ENCODE assay signal across 8 cellular contexts in the genomic region with DNA sequence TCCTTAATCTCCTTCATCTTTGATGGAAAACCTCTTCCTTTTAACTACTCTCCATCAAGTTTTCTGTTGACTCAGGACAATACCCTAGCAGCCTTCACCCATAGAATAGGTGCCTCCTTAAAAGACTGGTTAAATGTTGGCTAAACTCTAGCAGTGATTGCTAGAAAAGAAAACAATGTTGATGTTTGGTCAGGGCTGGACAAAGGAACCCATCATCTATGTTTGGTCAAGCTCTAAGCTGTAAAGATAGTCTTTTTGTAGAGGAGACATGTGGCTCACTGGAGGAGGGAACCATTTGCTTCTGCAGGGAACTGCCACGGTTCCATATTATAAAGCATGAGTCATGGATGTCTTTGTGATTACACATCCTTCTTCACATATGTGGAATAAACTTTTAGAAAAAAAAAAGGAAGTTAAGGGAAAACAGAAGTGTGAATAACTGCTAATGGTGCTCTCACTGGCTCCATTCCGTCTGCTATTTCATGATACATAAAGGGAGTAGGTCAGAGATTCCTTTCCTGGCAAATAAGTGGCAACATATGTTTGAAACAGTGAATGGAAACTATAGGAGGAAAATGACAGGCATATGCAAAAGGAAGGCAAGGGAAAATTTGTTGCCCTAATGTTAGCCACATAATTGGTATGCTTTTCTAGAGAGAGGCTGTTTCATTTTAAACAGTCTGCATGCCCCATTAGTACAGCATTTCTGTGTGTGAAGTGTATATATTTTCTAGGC.
A peak's percentile ranks its signal among the peaks of the same experiment; 100 is the strongest.
DNase-seq lines count a peak whose midpoint lies in the region; ATAC-seq, FAIRE-seq and TF ChIP-seq lines count a peak whose summit lies in the region.
"Had no signal": no experiment of that assay in that cellular context is flagged by ENCODE, and none has a peak within 500 bp of the region (broad histone marks: within the 10 kb centered on the region; RNA-seq: fewer than 3 reads in every experiment).

No MANE protein-coding gene starts in this region.

- no peaks in the 10 kb centered on the region for H3K27me3 ChIP-seq in gastrocnemius medialis

- H3K4me3 ChIP-seq in epithelial cell of proximal tubule (ENCODE audit: low read depth, low read length) (no peak overlapping the region), gastrocnemius medialis (no peak overlapping the region)

- no peaks in the 10 kb centered on the region for H3K9me3 ChIP-seq in gastrocnemius medialis

- DNase-seq in H54 (ENCODE audit: insufficient read length, low spot score) (no peak), NOMO-1 treated with dmso at 0.1 percent for 144 hours (lab: John Stamatoyannopoulos, UW; ENCODE audit: unreplicated experiment) (peak; percentile 66), epithelial cell of proximal tubule (ENCODE audit: low read depth) (peak; percentile 48), gastrocnemius medialis (no peak), NCI-H1092 (lab: John Stamatoyannopoulos, UW) (no peak)

- TF ChIP-seq CTCF in epithelial cell of proximal tubule (conservative IDR thresholded peaks at IDR 0.05; ENCODE audit: low read depth, low read length) (no peak), gastrocnemius medialis (IDR thresholded peaks at IDR 0.05 in 4 of 5, conservative IDR thresholded peaks at IDR 0.05 in 1 of 5) (no peak)

- intact Hi-C loops in gastrocnemius medialis (cut with DNase I; ENCODE audit: low total_unique reads): no loop called here

- no peak for TF ChIP-seq POLR2A in H54 (IDR thresholded peaks at IDR 0.05; ENCODE audit: low read depth, low read length)
- TF ChIP-seq POLR2A in gastrocnemius medialis (IDR thresholded peaks at IDR 0.05): no peak

- peak overlapping the region in 3 of 4 donors; percentile 28 to 35 (median 33) for H3K27ac ChIP-seq in gastrocnemius medialis
- H3K27ac ChIP-seq: KMS-11 had no signal

- in situ Hi-C loops in gastrocnemius medialis (cut with MboI; ENCODE audit: low sequenced_read_pairs in 4 of 4): no loop called here

- no peaks in the 10 kb centered on the region for H3K36me3 ChIP-seq in gastrocnemius medialis

- H3K4me1 ChIP-seq in gastrocnemius medialis: peaks cover 8 to 12% of the 10 kb centered on the region in 2 donors

- FAIRE-seq in H54 (lab: Jason Lieb, UNC): peak; percentile 98

- ATAC-seq in gastrocnemius medialis (no peak), HG02759 (IDR thresholded peaks at IDR 0.05; ENCODE audit: unreplicated experiment) (no peak), GM21529 (IDR thresholded peaks at IDR 0.05; ENCODE audit: unreplicated experiment) (no peak)

Comparison
In these comparisons a context has a peak if more than half of its experiments do, and no peak if none do; other contexts are left out.
1. DNase-seq: peak in NOMO-1 treated with dmso at 0.1 percent for 144 hours (single experiment) and epithelial cell of proximal tubule (single experiment); none in H54 (single experiment), gastrocnemius medialis (0 of 2) and NCI-H1092 (single experiment).